32 cellular contexts compared by ENCODE assay signal in the genomic region with DNA sequence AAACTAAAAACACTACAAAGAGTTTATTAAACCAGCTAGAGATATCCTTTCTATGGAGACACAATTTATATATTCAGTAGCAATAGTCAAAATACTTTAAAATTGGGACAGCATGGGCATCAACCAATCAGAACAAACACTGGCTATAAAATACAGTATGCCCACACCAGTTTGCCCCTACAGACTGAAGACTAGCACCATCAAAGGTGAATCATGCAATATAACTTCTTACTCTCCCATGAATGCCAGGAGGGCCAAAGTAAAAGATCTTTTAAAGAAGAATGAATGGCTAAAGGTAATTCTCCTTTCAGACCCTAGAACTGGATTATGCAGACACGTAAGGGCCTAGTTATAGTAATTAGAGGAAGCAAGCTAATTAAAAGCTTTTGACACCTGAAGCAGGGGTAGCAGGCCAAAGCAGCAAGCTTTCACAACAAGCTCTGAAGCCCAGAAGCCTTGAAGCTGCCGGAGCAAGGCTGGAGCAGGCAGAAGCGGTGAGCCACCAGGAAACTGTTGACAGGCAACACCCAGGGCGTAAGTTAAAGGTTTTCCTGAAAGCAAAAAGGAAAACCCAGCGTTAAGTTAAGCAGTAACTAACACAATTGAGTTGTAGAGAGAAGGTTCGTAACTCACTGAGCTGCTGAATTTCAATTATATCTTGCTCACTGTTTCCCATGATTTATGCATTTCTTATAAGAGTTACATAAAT.
DNase-seq lines count a peak whose midpoint lies in the region; ATAC-seq, FAIRE-seq and TF ChIP-seq lines count a peak whose summit lies in the region.
"Had no signal": no experiment of that assay in that cellular context is flagged by ENCODE, and none has a peak within 500 bp of the region (broad histone marks: within the 10 kb centered on the region; RNA-seq: fewer than 3 reads in every experiment).

No MANE protein-coding gene starts in this region.

- POLR2A ChIA-PET in endothelial cell of umbilical vein (lab: Charles Lee): no interaction called here

- no peak overlapping the region for H3K27ac Mint-ChIP-seq in activated CD8-positive, alpha-beta memory T cell treated with anti-CD3 and anti-CD28 coated beads, Interleukin-2, amount 10 ng/mL, durations not matched to agents 7 days and 5 days
- H3K27ac Mint-ChIP-seq: activated CD8-positive, alpha-beta T cell treated with anti-CD3 and anti-CD28 coated beads for 36 hours; CD8-positive, alpha-beta T cell; endodermal cell; naive thymus-derived CD4-positive, alpha-beta T cell; stimulated activated naive CD8-positive, alpha-beta T cell treated with anti-CD3 and anti-CD28 coated beads, Interleukin-15, Interleukin-2, amounts not matched to agents 100 ng/mL and 50 ng/mL, for 24 hours had no signal

- no peak overlapping the region for H2AFZ ChIP-seq in endothelial cell of umbilical vein (ENCODE audit: low read depth, low read length)
- H2AFZ ChIP-seq: PC-9 had no signal

- CTCF ChIA-PET in endothelial cell of umbilical vein (lab: Charles Lee): interaction anchor here (1.0 to 1.2 kb wide), 3 partner anchors 8 to 69 kb away, joined by 3 to 4 read pairs (median 4); no protein-coding TSS in a partner anchor
- CTCF ChIA-PET in activated CD8-positive, alpha-beta memory T cell treated with anti-CD3 and anti-CD28 coated beads, Interleukin-2, amount 10 ng/mL, durations not matched to agents 7 days and 5 days (lab: Charles Lee): no interaction called here

- no peak for TF ChIP-seq POLR2A in endothelial cell of umbilical vein (IDR thresholded peaks at IDR 0.05; ENCODE audit: low read depth, low read length)

- H3K79me2 ChIP-seq in endothelial cell of umbilical vein (ENCODE audit: control insufficient read depth, insufficient read depth, low read length): peaks cover 73% of the 10 kb centered on the region

- TF ChIP-seq CTCF in right atrium auricular region (IDR thresholded peaks at IDR 0.05) (no peak), endothelial cell of umbilical vein (IDR thresholded peaks at IDR 0.05; ENCODE audit: extremely low read depth in 1 of 2, insufficient read depth in 1 of 2, low read depth in 1 of 2, low read length in 2 of 2) (no peak)

- peaks cover 12% of the 10 kb centered on the region for H4K20me1 ChIP-seq in endothelial cell of umbilical vein (replicated peaks; ENCODE audit: control insufficient read depth, extremely low read depth, insufficient read depth, low read length)

- no peaks in the 10 kb centered on the region for H3K36me3 Mint-ChIP-seq in activated CD8-positive, alpha-beta memory T cell treated with anti-CD3 and anti-CD28 coated beads, Interleukin-2, amount 10 ng/mL, durations not matched to agents 7 days and 5 days
- H3K36me3 Mint-ChIP-seq: CD8-positive, alpha-beta T cell; naive thymus-derived CD4-positive, alpha-beta T cell had no signal

- H3K9me3 ChIP-seq in right atrium auricular region (no peaks in the 10 kb centered on the region), endothelial cell of umbilical vein (replicated peaks; ENCODE audit: control insufficient read depth, insufficient read depth, low read length) (no peaks in the 10 kb centered on the region)
- H3K9me3 ChIP-seq: gastroesophageal sphincter, tibial artery had no signal

- no peaks in the 10 kb centered on the region for H3K9me1 ChIP-seq in endothelial cell of umbilical vein (replicated peaks; ENCODE audit: control insufficient read depth, extremely low read depth, insufficient read depth, low read length)

- peaks cover 22% of the 10 kb centered on the region for H3K27me3 Mint-ChIP-seq in activated CD8-positive, alpha-beta memory T cell treated with anti-CD3 and anti-CD28 coated beads, Interleukin-2, amount 10 ng/mL, durations not matched to agents 7 days and 5 days

- BruUV-seq in endothelial cell of umbilical vein (replicated peaks; lab: Mats Ljungman, UMichigan): no TSS peak

- peak overlapping the region; percentile 19 for H3K4me2 ChIP-seq in endothelial cell of umbilical vein (ENCODE audit: insufficient read depth, low read length)
- H3K4me2 ChIP-seq: PC-9 had no signal

- H3K9me3 Mint-ChIP-seq in activated CD8-positive, alpha-beta memory T cell treated with anti-CD3 and anti-CD28 coated beads, Interleukin-2, amount 10 ng/mL, durations not matched to agents 7 days and 5 days (ENCODE audit: low read depth): no peaks in the 10 kb centered on the region
- H3K9me3 Mint-ChIP-seq: activated CD8-positive, alpha-beta T cell treated with anti-CD3 and anti-CD28 coated beads for 36 hours; CD8-positive, alpha-beta T cell; endodermal cell; naive thymus-derived CD4-positive, alpha-beta T cell; stimulated activated naive CD8-positive, alpha-beta T cell treated with anti-CD3 and anti-CD28 coated beads, Interleukin-15, Interleukin-2, amounts not matched to agents 100 ng/mL and 50 ng/mL, for 24 hours had no signal

- H3K36me3 ChIP-seq in right atrium auricular region (no peaks in the 10 kb centered on the region), endothelial cell of umbilical vein (ENCODE audit: control insufficient read depth in 2 of 2, extremely low read depth in 1 of 2, insufficient read depth in 2 of 2, low read length in 2 of 2) (no peaks in the 10 kb centered on the region)
- H3K36me3 ChIP-seq: gastroesophageal sphincter, tibial artery had no signal

- no peak for DNase-seq in Right ventricle myocardium superior
- DNase-seq in right atrium auricular region (ENCODE audit: low spot score): no peak
- peak; percentile 26 for DNase-seq in endothelial cell of umbilical vein (ENCODE audit: low read depth, low spot score)
- DNase-seq in left lobe of liver (ENCODE audit: low spot score): no peak
- DNase-seq in HT-29 (ENCODE audit: low spot score): no peak
- no peak for DNase-seq in DMS79 (lab: John Stamatoyannopoulos, UW)
- no peak for DNase-seq in activated CD8-positive, alpha-beta memory T cell treated with anti-CD3 and anti-CD28 coated beads, Interleukin-2, amount 10 ng/mL, durations not matched to agents 7 days and 5 days
- DNase-seq: activated CD4-positive, alpha-beta T cell treated with anti-CD3 and anti-CD28 coated beads for 1 hour; activated CD8-positive, alpha-beta T cell treated with anti-CD3 and anti-CD28 coated beads for 36 hours; activated gamma-delta T cell treated with Interleukin-2 at 50 U/mL for 16 hours; activated T-cell treated with anti-CD3 and anti-CD28 coated beads for 4 hours; AML-193; CD8-positive, alpha-beta T cell; DMS153; endodermal cell; islet precursor cell; KBM-7; mesenchymal stem cell; MM.1S; naive thymus-derived CD4-positive, alpha-beta T cell; NCI-H1417; NCI-H2081 treated with DMSO at 0.1 percent for 48 hours; NCI-H446; PC-9; SIG-M5; SW 1271 had no signal

- ATAC-seq in Right ventricle myocardium superior (ENCODE audit: poor library complexity) (peak; percentile 34), left lobe of liver (peak; percentile 24), GM21528 (IDR thresholded peaks at IDR 0.05; ENCODE audit: low FRiP score, unreplicated experiment) (no peak)
- ATAC-seq in activated CD8-positive, alpha-beta memory T cell treated with anti-CD3 and anti-CD28 coated beads, Interleukin-2, amount 10 ng/mL, durations not matched to agents 7 days and 5 days: no peak
- ATAC-seq: activated CD8-positive, alpha-beta T cell treated with anti-CD3 and anti-CD28 coated beads for 36 hours; CD8-positive, alpha-beta T cell; gastroesophageal sphincter; naive thymus-derived CD4-positive, alpha-beta T cell had no signal

- intact Hi-C loops in Right ventricle myocardium superior (cut with DNase I) (no loop called here), endothelial cell of umbilical vein (cut with micrococcal nuclease) (loop anchor here (2.0 kb wide), 1 partner anchor 84 kb away; no protein-coding TSS in a partner anchor)

- no peak overlapping the region for H3K4me3 ChIP-seq in right atrium auricular region
- H3K4me3 ChIP-seq in endothelial cell of umbilical vein (replicated peaks in 1 of 3; ENCODE audit: insufficient read depth in 1 of 3, low read depth in 1 of 3, low read length in 3 of 3): no peak overlapping the region
- H3K4me3 ChIP-seq: gastroesophageal sphincter, PC-9, tibial artery had no signal

- H3K27ac ChIP-seq in right atrium auricular region: no peak overlapping the region
- H3K27ac ChIP-seq in endothelial cell of umbilical vein (ENCODE audit: insufficient read depth, low read depth, low read length): no peak overlapping the region
- H3K27ac ChIP-seq: gastroesophageal sphincter, PC-9, tibial artery had no signal

- no peaks in the 10 kb centered on the region for H3K4me1 Mint-ChIP-seq in activated CD8-positive, alpha-beta memory T cell treated with anti-CD3 and anti-CD28 coated beads, Interleukin-2, amount 10 ng/mL, durations not matched to agents 7 days and 5 days
- H3K4me1 Mint-ChIP-seq: naive thymus-derived CD4-positive, alpha-beta T cell had no signal

- no peak overlapping the region for H3K9ac ChIP-seq in endothelial cell of umbilical vein (replicated peaks; ENCODE audit: extremely low read depth, insufficient read depth, low read length)

- no peak overlapping the region for H3K4me3 Mint-ChIP-seq in activated CD8-positive, alpha-beta memory T cell treated with anti-CD3 and anti-CD28 coated beads, Interleukin-2, amount 10 ng/mL, durations not matched to agents 7 days and 5 days
- H3K4me3 Mint-ChIP-seq: activated CD8-positive, alpha-beta T cell treated with anti-CD3 and anti-CD28 coated beads for 36 hours; CD8-positive, alpha-beta T cell; endodermal cell; naive thymus-derived CD4-positive, alpha-beta T cell; stimulated activated naive CD8-positive, alpha-beta T cell treated with anti-CD3 and anti-CD28 coated beads, Interleukin-15, Interleukin-2, amounts not matched to agents 100 ng/mL and 50 ng/mL, for 24 hours had no signal

- peaks cover 0 to 37% of the 10 kb centered on the region in 2 donors for H3K4me1 ChIP-seq in right atrium auricular region
- H3K4me1 ChIP-seq in endothelial cell of umbilical vein (ENCODE audit: control insufficient read depth, extremely low read depth, insufficient read depth, low read length): peaks cover 28% of the 10 kb centered on the region
- H3K4me1 ChIP-seq: gastroesophageal sphincter, tibial artery had no signal

- no peak for FAIRE-seq in endothelial cell of umbilical vein (lab: Jason Lieb, UNC)
- FAIRE-seq: colon, H1 had no signal

- dilution Hi-C loops in endothelial cell of umbilical vein (cut with MboI; ENCODE audit: extremely low pct_ligation_motif_present, low sequenced_read_pairs): no loop called here

- no peaks in the 10 kb centered on the region for H3K27me3 ChIP-seq in right atrium auricular region
- no peaks in the 10 kb centered on the region for H3K27me3 ChIP-seq in endothelial cell of umbilical vein (ENCODE audit: control insufficient read depth in 2 of 2, insufficient read depth in 2 of 2, low read length in 2 of 2)
- H3K27me3 ChIP-seq: gastroesophageal sphincter, tibial artery had no signal

TF ChIP-seq in endothelial cell of umbilical vein, 7 proteins besides CTCF, POLR2A, EP300 and RAD21 (continues in another document):
- TF ChIP-seq MYC (IDR thresholded peaks at IDR 0.05; ENCODE audit: low read depth, low read length): no peak
- TF ChIP-seq, protein P1, sequence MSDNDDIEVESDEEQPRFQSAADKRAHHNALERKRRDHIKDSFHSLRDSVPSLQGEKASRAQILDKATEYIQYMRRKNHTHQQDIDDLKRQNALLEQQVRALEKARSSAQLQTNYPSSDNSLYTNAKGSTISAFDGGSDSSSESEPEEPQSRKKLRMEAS (IDR thresholded peaks at IDR 0.05; ENCODE audit: insufficient read depth, insufficient read length): no peak
- no peak for TF ChIP-seq GATA2 (IDR thresholded peaks at IDR 0.05; ENCODE audit: insufficient read depth, insufficient read length, low read depth, low read length)

Comparison
In these comparisons a context has a peak if more than half of its experiments do, and no peak if none do; other contexts are left out.
1. ATAC-seq: peak in Right ventricle myocardium superior (single experiment) and left lobe of liver (single experiment); none in GM21528 (single experiment) and activated CD8-positive, alpha-beta memory T cell treated with anti-CD3 and anti-CD28 coated beads, Interleukin-2, amount 10 ng/mL, durations not matched to agents 7 days and 5 days (single experiment).